Comparison of ENCODE assay signal across 1 cellular context in the genomic region with DNA sequence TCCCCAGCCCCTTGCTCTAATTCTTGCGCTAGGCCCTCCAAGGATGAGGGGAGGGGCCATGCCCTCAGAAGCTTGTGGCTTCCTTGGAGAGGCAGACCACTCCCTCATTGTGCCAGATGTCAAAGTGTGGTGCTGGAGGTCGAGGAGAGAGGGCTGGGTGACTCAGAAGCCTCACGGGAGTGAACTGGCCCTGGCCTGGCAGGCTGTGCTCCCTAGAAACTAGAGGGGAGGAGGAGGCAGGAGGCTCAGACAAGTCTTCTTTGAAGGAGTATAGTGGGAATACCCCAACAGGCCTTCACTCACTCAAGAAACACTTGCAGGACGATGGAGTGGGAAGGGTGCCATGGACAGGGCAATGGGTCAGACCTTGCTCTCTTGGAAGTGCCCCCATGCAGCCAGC.
TF ChIP-seq lines count a peak whose summit lies in the region.

No MANE protein-coding gene starts in this region.

TF ChIP-seq in HepG2, 621 proteins besides CTCF, POLR2A, EP300 and RAD21:
- TF ChIP-seq XRCC5 (optimal IDR thresholded peaks at IDR 0.05; ENCODE audit: low read length) (peak; percentile 67), ZNF317 (CRISPR knock-in tag; IDR thresholded peaks at IDR 0.05) (no peak), RARA (CRISPR knock-in tag; IDR thresholded peaks at IDR 0.05) (0 out of 2 replicates have a peak, but pooled peaks have one; percentile 40), FOSL2 (CRISPR knock-in tag; IDR thresholded peaks at IDR 0.05) (peak; percentile 61), ATF7-NPFF (CRISPR knock-in tag; IDR thresholded peaks at IDR 0.05; ENCODE audit: low read depth) (0 out of 2 replicates have a peak, but pooled peaks have one; percentile 32), KDM5B (CRISPR knock-in tag; IDR thresholded peaks at IDR 0.05; ENCODE audit: borderline replicate concordance) (no peak), ZNF263 (CRISPR knock-in tag; IDR thresholded peaks at IDR 0.05) (peak; percentile 90), SAP130 (CRISPR knock-in tag; IDR thresholded peaks at IDR 0.05; ENCODE audit: low read depth) (peak; percentile 4; the same call in 1 of the 2 replicates), CCDC6 (CRISPR knock-in tag; IDR thresholded peaks at IDR 0.05) (no peak), ZFX (CRISPR knock-in tag; IDR thresholded peaks at IDR 0.05; ENCODE audit: low read depth) (peak; percentile 14; the same call in 1 of the 2 replicates), HDAC1 (CRISPR knock-in tag; IDR thresholded peaks at IDR 0.05) (0 out of 2 replicates have a peak, but pooled peaks have one; percentile 26), ZNF746 (CRISPR knock-in tag; IDR thresholded peaks at IDR 0.05) (no peak), KDM3A (CRISPR knock-in tag; IDR thresholded peaks at IDR 0.05; ENCODE audit: low read depth) (0 out of 2 replicates have a peak, but pooled peaks have one; percentile 7), NFATC3 (CRISPR knock-in tag; IDR thresholded peaks at IDR 0.05) (no peak), SALL1 (CRISPR knock-in tag; IDR thresholded peaks at IDR 0.05) (0 out of 2 replicates have a peak, but pooled peaks have one; percentile 6), ZIK1 (CRISPR knock-in tag; IDR thresholded peaks at IDR 0.05; ENCODE audit: borderline replicate concordance, low read depth) (no peak), MED1 (CRISPR knock-in tag; IDR thresholded peaks at IDR 0.05) (peak; percentile 18; the same call in 1 of the 2 replicates), MXI1 (IDR thresholded peaks at IDR 0.05; ENCODE audit: borderline replicate concordance, low read depth, low read length) (peak; percentile 18; the same call in 1 of the 3 replicates)
- TF ChIP-seq, protein P1, sequence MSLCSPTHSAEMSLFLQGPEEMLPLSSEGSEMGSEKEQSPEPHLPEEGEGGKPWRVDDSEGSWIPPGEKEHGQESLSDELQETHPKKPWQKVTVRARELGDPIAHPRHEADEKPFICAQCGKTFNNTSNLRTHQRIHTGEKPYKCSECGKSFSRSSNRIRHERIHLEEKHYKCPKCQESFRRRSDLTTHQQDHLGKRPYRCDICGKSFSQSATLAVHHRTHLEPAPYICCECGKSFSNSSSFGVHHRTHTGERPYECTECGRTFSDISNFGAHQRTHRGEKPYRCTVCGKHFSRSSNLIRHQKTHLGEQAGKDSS (CRISPR knock-in tag; IDR thresholded peaks at IDR 0.05; ENCODE audit: borderline replicate concordance, low read depth): 0 out of 2 replicates have a peak, but pooled peaks have one; percentile 6
- TF ChIP-seq, protein P2, sequence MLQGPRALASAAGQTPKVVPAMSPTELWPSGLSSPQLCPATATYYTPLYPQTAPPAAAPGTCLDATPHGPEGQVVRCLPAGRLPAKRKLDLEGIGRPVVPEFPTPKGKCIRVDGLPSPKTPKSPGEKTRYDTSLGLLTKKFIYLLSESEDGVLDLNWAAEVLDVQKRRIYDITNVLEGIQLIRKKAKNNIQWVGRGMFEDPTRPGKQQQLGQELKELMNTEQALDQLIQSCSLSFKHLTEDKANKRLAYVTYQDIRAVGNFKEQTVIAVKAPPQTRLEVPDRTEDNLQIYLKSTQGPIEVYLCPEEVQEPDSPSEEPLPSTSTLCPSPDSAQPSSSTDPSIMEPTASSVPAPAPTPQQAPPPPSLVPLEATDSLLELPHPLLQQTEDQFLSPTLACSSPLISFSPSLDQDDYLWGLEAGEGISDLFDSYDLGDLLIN (CRISPR knock-in tag; IDR thresholded peaks at IDR 0.05; ENCODE audit: borderline replicate concordance): no peak
- TF ChIP-seq, protein P3, sequence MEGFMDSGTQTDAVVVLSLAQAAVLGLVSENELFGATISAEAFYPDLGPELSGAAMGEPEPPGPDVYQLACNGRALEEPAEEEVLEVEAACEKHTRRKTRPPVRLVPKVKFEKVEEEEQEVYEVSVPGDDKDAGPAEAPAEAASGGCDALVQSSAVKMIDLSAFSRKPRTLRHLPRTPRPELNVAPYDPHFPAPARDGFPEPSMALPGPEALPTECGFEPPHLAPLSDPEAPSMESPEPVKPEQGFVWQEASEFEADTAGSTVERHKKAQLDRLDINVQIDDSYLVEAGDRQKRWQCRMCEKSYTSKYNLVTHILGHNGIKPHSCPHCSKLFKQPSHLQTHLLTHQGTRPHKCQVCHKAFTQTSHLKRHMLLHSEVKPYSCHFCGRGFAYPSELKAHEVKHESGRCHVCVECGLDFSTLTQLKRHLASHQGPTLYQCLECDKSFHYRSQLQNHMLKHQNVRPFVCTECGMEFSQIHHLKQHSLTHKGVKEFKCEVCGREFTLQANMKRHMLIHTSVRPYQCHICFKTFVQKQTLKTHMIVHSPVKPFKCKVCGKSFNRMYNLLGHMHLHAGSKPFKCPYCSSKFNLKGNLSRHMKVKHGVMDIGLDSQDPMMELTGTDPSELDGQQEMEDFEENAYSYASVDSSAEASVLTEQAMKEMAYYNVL (CRISPR knock-in tag; IDR thresholded peaks at IDR 0.05; ENCODE audit: borderline replicate concordance): no peak
- TF ChIP-seq, protein P4, sequence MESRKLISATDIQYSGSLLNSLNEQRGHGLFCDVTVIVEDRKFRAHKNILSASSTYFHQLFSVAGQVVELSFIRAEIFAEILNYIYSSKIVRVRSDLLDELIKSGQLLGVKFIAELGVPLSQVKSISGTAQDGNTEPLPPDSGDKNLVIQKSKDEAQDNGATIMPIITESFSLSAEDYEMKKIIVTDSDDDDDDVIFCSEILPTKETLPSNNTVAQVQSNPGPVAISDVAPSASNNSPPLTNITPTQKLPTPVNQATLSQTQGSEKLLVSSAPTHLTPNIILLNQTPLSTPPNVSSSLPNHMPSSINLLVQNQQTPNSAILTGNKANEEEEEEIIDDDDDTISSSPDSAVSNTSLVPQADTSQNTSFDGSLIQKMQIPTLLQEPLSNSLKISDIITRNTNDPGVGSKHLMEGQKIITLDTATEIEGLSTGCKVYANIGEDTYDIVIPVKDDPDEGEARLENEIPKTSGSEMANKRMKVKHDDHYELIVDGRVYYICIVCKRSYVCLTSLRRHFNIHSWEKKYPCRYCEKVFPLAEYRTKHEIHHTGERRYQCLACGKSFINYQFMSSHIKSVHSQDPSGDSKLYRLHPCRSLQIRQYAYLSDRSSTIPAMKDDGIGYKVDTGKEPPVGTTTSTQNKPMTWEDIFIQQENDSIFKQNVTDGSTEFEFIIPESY (CRISPR knock-in tag; IDR thresholded peaks at IDR 0.05): 0 out of 2 replicates have a peak, but pooled peaks have one; percentile 1
- TF ChIP-seq, protein P5, sequence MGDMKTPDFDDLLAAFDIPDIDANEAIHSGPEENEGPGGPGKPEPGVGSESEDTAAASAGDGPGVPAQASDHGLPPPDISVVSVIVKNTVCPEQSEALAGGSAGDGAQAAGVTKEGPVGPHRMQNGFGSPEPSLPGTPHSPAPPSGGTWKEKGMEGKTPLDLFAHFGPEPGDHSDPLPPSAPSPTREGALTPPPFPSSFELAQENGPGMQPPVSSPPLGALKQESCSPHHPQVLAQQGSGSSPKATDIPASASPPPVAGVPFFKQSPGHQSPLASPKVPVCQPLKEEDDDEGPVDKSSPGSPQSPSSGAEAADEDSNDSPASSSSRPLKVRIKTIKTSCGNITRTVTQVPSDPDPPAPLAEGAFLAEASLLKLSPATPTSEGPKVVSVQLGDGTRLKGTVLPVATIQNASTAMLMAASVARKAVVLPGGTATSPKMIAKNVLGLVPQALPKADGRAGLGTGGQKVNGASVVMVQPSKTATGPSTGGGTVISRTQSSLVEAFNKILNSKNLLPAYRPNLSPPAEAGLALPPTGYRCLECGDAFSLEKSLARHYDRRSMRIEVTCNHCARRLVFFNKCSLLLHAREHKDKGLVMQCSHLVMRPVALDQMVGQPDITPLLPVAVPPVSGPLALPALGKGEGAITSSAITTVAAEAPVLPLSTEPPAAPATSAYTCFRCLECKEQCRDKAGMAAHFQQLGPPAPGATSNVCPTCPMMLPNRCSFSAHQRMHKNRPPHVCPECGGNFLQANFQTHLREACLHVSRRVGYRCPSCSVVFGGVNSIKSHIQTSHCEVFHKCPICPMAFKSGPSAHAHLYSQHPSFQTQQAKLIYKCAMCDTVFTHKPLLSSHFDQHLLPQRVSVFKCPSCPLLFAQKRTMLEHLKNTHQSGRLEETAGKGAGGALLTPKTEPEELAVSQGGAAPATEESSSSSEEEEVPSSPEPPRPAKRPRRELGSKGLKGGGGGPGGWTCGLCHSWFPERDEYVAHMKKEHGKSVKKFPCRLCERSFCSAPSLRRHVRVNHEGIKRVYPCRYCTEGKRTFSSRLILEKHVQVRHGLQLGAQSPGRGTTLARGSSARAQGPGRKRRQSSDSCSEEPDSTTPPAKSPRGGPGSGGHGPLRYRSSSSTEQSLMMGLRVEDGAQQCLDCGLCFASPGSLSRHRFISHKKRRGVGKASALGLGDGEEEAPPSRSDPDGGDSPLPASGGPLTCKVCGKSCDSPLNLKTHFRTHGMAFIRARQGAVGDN (CRISPR knock-in tag; IDR thresholded peaks at IDR 0.05): peak; percentile 35; the same call in 1 of the 2 replicates
